18 cellular contexts compared by ENCODE assay signal in the genomic region with DNA sequence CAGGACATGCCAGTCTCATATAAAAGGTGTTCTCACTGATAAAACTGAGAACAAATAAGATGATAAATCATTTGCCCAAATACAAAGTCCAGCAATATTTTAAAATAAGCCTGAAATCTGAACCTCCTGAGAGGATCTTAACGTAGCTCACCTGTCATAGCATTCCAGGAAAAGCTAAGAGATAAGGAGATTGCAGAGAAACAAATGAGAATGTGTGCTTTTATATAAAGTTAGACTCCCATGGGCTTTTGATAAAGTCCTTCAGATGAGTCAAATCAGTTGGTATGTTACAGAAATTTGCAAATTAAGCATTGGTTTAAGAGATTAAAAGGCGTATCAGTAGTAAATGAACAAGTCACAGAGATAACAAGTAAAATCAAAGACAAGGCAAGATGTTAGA.
DNase-seq lines count a peak whose midpoint lies in the region; ATAC-seq, FAIRE-seq and TF ChIP-seq lines count a peak whose summit lies in the region.
"Had no signal": no experiment of that assay in that cellular context is flagged by ENCODE, and none has a peak within 500 bp of the region (broad histone marks: within the 10 kb centered on the region; RNA-seq: fewer than 3 reads in every experiment).

No MANE protein-coding gene starts in this region.

- no peaks in the 10 kb centered on the region for H3K27me3 ChIP-seq in body of pancreas
- no peaks in the 10 kb centered on the region for H3K27me3 ChIP-seq in pancreas
- no peaks in the 10 kb centered on the region for H3K27me3 ChIP-seq in small intestine (ENCODE audit: control insufficient read depth in 2 of 2, insufficient read depth in 2 of 2, low read length in 2 of 2)
- H3K27me3 ChIP-seq: BLaER1 treated with 17β-estradiol and CSF1 and Interleukin-3, amounts not matched to agents 10 nM and 100 nM had no signal

- no peak for TF ChIP-seq POLR2A in body of pancreas (IDR thresholded peaks at IDR 0.05)

- 11 to 15% methylated on average over 2 of the region's 2 CpGs for WGBS in body of pancreas, 2 donors
- WGBS in pancreas, 2 donors: 15 to 18% methylated on average over 2 of the region's 2 CpGs
- 28 to 63% (median 34%) methylated on average over 2 of the region's 2 CpGs for WGBS in small intestine, 3 donors

- TF ChIP-seq CTCF in body of pancreas (IDR thresholded peaks at IDR 0.05) (no peak), pancreas (IDR thresholded peaks at IDR 0.05) (no peak)

- no peaks in the 10 kb centered on the region for H3K36me3 ChIP-seq in body of pancreas (replicated peaks in 1 of 2; ENCODE audit: insufficient read depth in 1 of 2, low read depth in 2 of 2)
- no peaks in the 10 kb centered on the region for H3K36me3 ChIP-seq in pancreas
- no peaks in the 10 kb centered on the region for H3K36me3 ChIP-seq in small intestine (ENCODE audit: control insufficient read depth in 2 of 2, insufficient read depth in 2 of 2, low read length in 2 of 2)
- H3K36me3 ChIP-seq: BLaER1 treated with 17β-estradiol and CSF1 and Interleukin-3, amounts not matched to agents 10 nM and 100 nM; HAP-1 had no signal

- H3K27ac ChIP-seq in body of pancreas: peak overlapping the region in 3 of 4 donors; percentile 58 to 82 (median 69)
- peak overlapping the region in 3 of 4 donors; percentile 22 to 73 (median 72) for H3K27ac ChIP-seq in pancreas
- H3K27ac ChIP-seq in small intestine (ENCODE audit: low read depth in 1 of 2, low read length in 1 of 2): no peak overlapping the region
- H3K27ac ChIP-seq: BLaER1 treated with 17β-estradiol and CSF1 and Interleukin-3, amounts not matched to agents 10 nM and 100 nM; HL-60 had no signal

- H3K9me3 ChIP-seq in body of pancreas: no peaks in the 10 kb centered on the region
- no peaks in the 10 kb centered on the region for H3K9me3 ChIP-seq in pancreas
- no peaks in the 10 kb centered on the region for H3K9me3 ChIP-seq in small intestine (ENCODE audit: control insufficient read depth, low read depth)
- H3K9me3 ChIP-seq: BLaER1 treated with 17β-estradiol and CSF1 and Interleukin-3, amounts not matched to agents 10 nM and 100 nM; HAP-1 had no signal

- H3K4me1 ChIP-seq in body of pancreas (peaks cover 67% of the 10 kb centered on the region), pancreas (peaks cover 6 to 26% (median 23%) of the 10 kb centered on the region in 3 donors), small intestine (ENCODE audit: control insufficient read depth in 2 of 2, insufficient read depth in 1 of 2, low read depth in 1 of 2, low read length in 1 of 2) (no peaks in the 10 kb centered on the region)
- H3K4me1 ChIP-seq: BLaER1 treated with 17β-estradiol and CSF1 and Interleukin-3, amounts not matched to agents 10 nM and 100 nM; HAP-1 had no signal

- FAIRE-seq in HTR-8/SVneo (lab: Jason Lieb, UNC): peak; percentile 4
- no peak for FAIRE-seq in pancreas (lab: Jason Lieb, UNC)
- no peak for FAIRE-seq in small intestine (lab: Jason Lieb, UNC)
- FAIRE-seq: GM12878, H1 had no signal

- peak; percentile 56 for DNase-seq in COLO829 (ENCODE audit: low spot score)
- DNase-seq in HTR-8/SVneo (ENCODE audit: insufficient read length, low spot score): no peak
- DNase-seq in body of pancreas: peak in 1 of 4 donors; percentile 13
- DNase-seq in pancreas: no peak
- no peak for DNase-seq in small intestine
- DNase-seq: CD8-positive, alpha-beta T cell; COR-L47; DMS 273 treated with DMSO at 0.1 percent for 48 hours; DMS53; DND-41; EL; IMR-90 had no signal

- intact Hi-C loops in body of pancreas (cut with DNase I): no loop called here
- intact Hi-C loops in pancreas (cut with DNase I): no loop called here

- H3K4me3 ChIP-seq in body of pancreas (no peak overlapping the region), pancreas (no peak overlapping the region), small intestine (ENCODE audit: low read depth in 1 of 2, low read length in 2 of 2) (no peak overlapping the region)
- H3K4me3 ChIP-seq: BLaER1 treated with 17β-estradiol and CSF1 and Interleukin-3, amounts not matched to agents 10 nM and 100 nM; GM12878; HAP-1 had no signal

- ATAC-seq in body of pancreas: peak; percentile 60
- ATAC-seq in pancreas: peak; percentile 44 to 76 (median 58)
- no peak for ATAC-seq in HG03095 (IDR thresholded peaks at IDR 0.05; ENCODE audit: unreplicated experiment)
- ATAC-seq: CD8-positive, alpha-beta T cell; GM12878 had no signal

Comparison
In these comparisons a context has a peak if more than half of its experiments do, and no peak if none do; other contexts are left out.
1. H3K27ac ChIP-seq: peak in body of pancreas (3 of 4) and pancreas (3 of 4); none in small intestine (0 of 2).